1 cellular context compared by ENCODE assay signal in the genomic region with DNA sequence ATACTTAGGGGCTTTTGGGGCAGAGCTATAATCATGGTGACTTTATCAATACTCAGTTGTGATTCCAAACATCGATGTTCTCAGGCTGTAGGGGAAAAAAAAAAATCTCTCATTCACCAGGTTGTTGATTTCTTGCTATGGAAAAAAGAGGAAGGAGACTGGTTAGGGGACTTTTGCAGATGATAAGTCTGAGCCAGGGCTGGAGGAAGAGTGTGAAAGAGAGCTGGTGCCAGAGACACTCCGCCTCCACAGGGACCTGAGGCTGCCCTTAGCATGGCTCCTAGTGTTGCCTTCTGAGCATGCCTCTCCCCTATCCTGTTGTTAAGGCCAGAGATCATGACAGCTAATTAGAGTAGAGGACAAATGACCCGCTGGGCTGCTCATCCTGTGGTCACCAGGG.
A peak's percentile ranks its signal among the peaks of the same experiment; 100 is the strongest.
TF ChIP-seq lines count a peak whose summit lies in the region.

No MANE protein-coding gene starts in this region.

TF ChIP-seq in HepG2, 621 proteins besides CTCF, POLR2A, EP300 and RAD21:
- no peak for TF ChIP-seq TBX2 (CRISPR knock-in tag; IDR thresholded peaks at IDR 0.05; ENCODE audit: borderline replicate concordance)
- peak; percentile 42; the same call in 1 of the 2 replicates for TF ChIP-seq ZBTB38 (CRISPR knock-in tag; IDR thresholded peaks at IDR 0.05)
- no peak for TF ChIP-seq ZNF562 (CRISPR knock-in tag; IDR thresholded peaks at IDR 0.05; ENCODE audit: borderline replicate concordance)
- TF ChIP-seq ETV5 (CRISPR knock-in tag; IDR thresholded peaks at IDR 0.05; ENCODE audit: borderline replicate concordance), result no peak
